In genomic region chr16:842631-843560, GRCh38 we compare ENCODE assay signal across 24 cellular contexts. TPM values are rescaled to one million over a fixed set of nuclear protein-coding genes. Genes with fewer than 3 reads are reported as not detected.
"Had no signal": no experiment of that assay in that cellular context is flagged by ENCODE, and none has a peak within 500 bp of the region (broad histone marks: within the 10 kb centered on the region; RNA-seq: fewer than 3 reads in every experiment).

No MANE protein-coding gene starts in this region.

- H3K27me3 ChIP-seq: ascending aorta, colonic mucosa, dorsolateral prefrontal cortex, upper lobe of left lung had no signal

- H3K4me3 Mint-ChIP-seq: activated CD4-positive, alpha-beta T cell treated with anti-CD3 and anti-CD28 coated beads, Interleukin-2, amount 10 ng/mL, durations not matched to agents 24 days and 14 days; activated naive CD8-positive, alpha-beta T cell; neural crest cell; T-helper 1 cell treated with Interleukin-12 subunit alpha and Interleukin-12 subunit beta and Interleukin-4 antibody, amounts not matched to agents 30 μg/mL and 1 μg/mL, for 36 hours had no signal

- H3K9me3 Mint-ChIP-seq: neural crest cell had no signal

- H3K36me3 ChIP-seq: adrenal gland, ascending aorta, breast epithelium, colonic mucosa, esophagus squamous epithelium, gastrocnemius medialis, lower lobe of right lung, upper lobe of left lung had no signal

- H3K9me3 ChIP-seq: adrenal gland, colonic mucosa, esophagus squamous epithelium, gastrocnemius medialis, lower lobe of right lung, upper lobe of left lung had no signal

- H3K36me3 Mint-ChIP-seq: activated naive CD8-positive, alpha-beta T cell; naive B cell had no signal

- H3K4me1 ChIP-seq: adrenal gland, ascending aorta, breast epithelium, colonic mucosa, esophagus squamous epithelium, gastrocnemius medialis, lower lobe of right lung, upper lobe of left lung had no signal

- DNase-seq: activated CD4-positive, alpha-beta T cell treated with anti-CD3 and anti-CD28 coated beads, Interleukin-2, amount 10 ng/mL, durations not matched to agents 24 days and 14 days; activated CD4-positive, CD25-positive, alpha-beta regulatory T cell; activated T-cell treated with anti-CD3 and anti-CD28 coated beads, Interleukin-2, amount 50 U/mL, for 1 hour; colonic mucosa; esophagus squamous epithelium; gastrocnemius medialis; left colon; lower lobe of right lung; naive B cell; stimulated activated CD4-positive, alpha-beta T cell treated with anti-CD3 and anti-CD28 coated beads, Interleukin-4, amount 100 ng/mL, for 24 hours; stimulated activated naive CD8-positive, alpha-beta T cell treated with anti-CD3 and anti-CD28 coated beads, Interleukin-15, Interleukin-2, amounts not matched to agents 100 U/mL and 50 U/mL, for 24 hours had no signal

- ATAC-seq: gastrocnemius medialis; stimulated activated naive CD8-positive, alpha-beta T cell treated with anti-CD3 and anti-CD28 coated beads, Interleukin-15, Interleukin-2, amounts not matched to agents 100 U/mL and 50 U/mL, for 24 hours had no signal

- H3K4me1 Mint-ChIP-seq: activated CD4-positive, alpha-beta T cell treated with anti-CD3 and anti-CD28 coated beads, Interleukin-2, amount 10 ng/mL, durations not matched to agents 24 days and 14 days; naive B cell had no signal

- H3K27ac Mint-ChIP-seq: activated CD4-positive, alpha-beta T cell treated with anti-CD3 and anti-CD28 coated beads, Interleukin-2, amount 10 ng/mL, durations not matched to agents 24 days and 14 days; activated naive CD8-positive, alpha-beta T cell; progenitor cell of endocrine pancreas; T-helper 1 cell treated with Interleukin-12 subunit alpha and Interleukin-12 subunit beta and Interleukin-4 antibody, amounts not matched to agents 30 μg/mL and 1 μg/mL, for 36 hours had no signal

- H3K27me3 Mint-ChIP-seq: activated CD4-positive, alpha-beta T cell treated with anti-CD3 and anti-CD28 coated beads, Interleukin-2, amount 10 ng/mL, durations not matched to agents 24 days and 14 days; activated naive CD8-positive, alpha-beta T cell; naive B cell; progenitor cell of endocrine pancreas had no signal

- H3K4me3 ChIP-seq: adrenal gland, ascending aorta, breast epithelium, colonic mucosa, esophagus squamous epithelium, gastrocnemius medialis, lower lobe of right lung, upper lobe of left lung had no signal

RNA-seq across cellular contexts. Expression of gene GNG13, which starts 42.4 kb away (rescaled TPM):
- total RNA-seq: activated CD4-positive, alpha-beta T cell treated with anti-CD3 and anti-CD28 coated beads, Interleukin-2, amount 10 ng/mL, durations not matched to agents 24 days and 14 days; adrenal gland; ascending aorta; breast epithelium; esophagus squamous epithelium; gastrocnemius medialis; lower lobe of right lung; mesenteric fat pad; mucosa of gallbladder; neural crest cell; omental fat pad; progenitor cell of endocrine pancreas; subcutaneous adipose tissue; upper lobe of left lung had no signal
